ENCODE assay signal across 9 cellular contexts in the genomic region with DNA sequence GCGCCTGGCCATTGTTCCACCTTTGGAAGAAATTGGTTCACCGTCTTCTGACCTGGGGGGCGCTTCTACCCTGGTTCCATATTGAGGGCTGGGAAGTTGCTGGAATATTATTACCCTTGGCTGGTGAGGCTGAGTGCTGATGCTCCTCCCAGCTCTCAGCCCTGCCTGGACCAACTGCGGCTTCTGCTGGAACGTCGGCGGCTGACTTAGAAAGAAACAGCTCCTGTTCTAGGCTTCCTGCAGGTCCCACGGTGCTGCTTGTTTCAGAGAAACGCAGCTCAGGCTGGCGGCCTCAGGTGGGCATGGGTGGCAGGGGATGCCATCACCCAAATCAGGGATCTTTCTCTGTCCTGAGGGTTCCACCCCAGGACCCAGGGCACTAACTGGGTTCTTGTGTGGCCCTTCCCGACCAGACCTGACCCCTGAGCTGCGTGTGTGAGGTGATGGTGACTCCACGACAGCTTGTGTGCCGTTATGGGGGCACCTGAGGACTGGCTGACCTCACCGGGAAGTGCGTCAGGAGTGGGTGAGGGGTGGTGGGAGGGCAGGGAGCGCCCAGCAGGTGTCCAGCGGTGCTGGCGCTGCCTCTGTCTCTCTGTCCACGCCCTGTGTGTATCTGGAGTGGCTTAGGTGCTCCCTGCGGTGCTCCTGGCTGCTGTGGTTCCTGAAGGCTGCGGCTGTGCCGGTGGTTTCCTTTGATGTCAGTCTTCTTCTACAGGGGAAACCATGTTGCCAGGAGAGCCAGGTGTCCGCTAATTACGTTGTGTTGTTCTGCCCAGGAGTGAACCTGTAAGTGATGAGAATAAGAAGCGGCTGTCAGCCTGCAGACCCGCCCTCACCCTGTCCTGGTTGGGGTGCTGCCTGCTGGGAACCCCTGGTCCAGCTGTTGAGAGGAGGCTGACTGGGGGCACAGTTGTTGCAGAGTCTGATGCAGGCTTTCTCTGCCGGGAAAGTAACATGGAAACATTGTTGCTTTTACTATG. TPM values are rescaled to one million over a fixed set of nuclear protein-coding genes. Genes with fewer than 3 reads are reported as not detected.
DNase-seq lines count a peak whose midpoint lies in the region; ATAC-seq and TF ChIP-seq lines count a peak whose summit lies in the region.
"Had no signal": no experiment of that assay in that cellular context is flagged by ENCODE, and none has a peak within 500 bp of the region (broad histone marks: within the 10 kb centered on the region; RNA-seq: fewer than 3 reads in every experiment).

No MANE protein-coding gene starts in this region.

- H3K9me3 ChIP-seq in IMR-90 (ENCODE audit: control insufficient read depth, insufficient read depth, low read length) (no peaks in the 10 kb centered on the region), endodermal cell (ENCODE audit: control insufficient read depth, low read length) (no peaks in the 10 kb centered on the region), spleen (no peaks in the 10 kb centered on the region)

- peaks cover 15% of the 10 kb centered on the region for H3K36me3 Mint-ChIP-seq in endodermal cell (ENCODE audit: low read depth)

- no peaks in the 10 kb centered on the region for H3K27me3 ChIP-seq in IMR-90 (ENCODE audit: control insufficient read depth, insufficient read depth, low read length)
- no peaks in the 10 kb centered on the region for H3K27me3 ChIP-seq in endodermal cell (ENCODE audit: control insufficient read depth, insufficient read depth, low read length, poor library complexity, severe bottlenecking)
- H3K27me3 ChIP-seq in spleen (replicated peaks in 1 of 7): no peaks in the 10 kb centered on the region
- H3K27me3 ChIP-seq: cardiac muscle cell had no signal

- no peak overlapping the region for H4K5ac ChIP-seq in IMR-90 (ENCODE audit: low read depth, low read length)

- H2BK20ac ChIP-seq in IMR-90 (ENCODE audit: low read depth, low read length): no peak overlapping the region

- H3K4me1 Mint-ChIP-seq in endodermal cell: peaks cover 36% of the 10 kb centered on the region

- peaks cover 0 to 55% of the 10 kb centered on the region in 2 experiments; a peak in 2 of 4 replicates for H3K79me1 ChIP-seq in IMR-90 (ENCODE audit: low read depth in 1 of 2, low read length in 2 of 2)

- CTCF ChIA-PET in IMR-90 (lab: Yijun Ruan, JAX): interaction anchor here (1.2 kb wide), 1 partner anchor 48 kb away, joined by 3 read pairs; no protein-coding TSS in a partner anchor

- H3K9me1 ChIP-seq in IMR-90 (ENCODE audit: insufficient read depth, low read length): peaks cover 36% of the 10 kb centered on the region

- peaks cover 62% of the 10 kb centered on the region for H3K4me1 ChIP-seq in IMR-90 (ENCODE audit: control insufficient read depth, insufficient read depth, low read length)
- peaks cover 11% of the 10 kb centered on the region for H3K4me1 ChIP-seq in endodermal cell (ENCODE audit: control insufficient read depth, insufficient read depth, low read length)
- H3K4me1 ChIP-seq in spleen: peaks cover 81 to 100% (median 100%) of the 10 kb centered on the region in 6 donors

- TF ChIP-seq CTCF in IMR-90 (conservative IDR thresholded peaks at IDR 0.05; ENCODE audit: low read depth, low read length) (no peak), VCaP (conservative IDR thresholded peaks at IDR 0.05) (no peak), endodermal cell (conservative IDR thresholded peaks at IDR 0.05) (no peak), spleen (IDR thresholded peaks at IDR 0.05 in 8 of 11, conservative IDR thresholded peaks at IDR 0.05 in 3 of 11) (no peak)

- no peak overlapping the region for H2AFZ ChIP-seq in IMR-90 (replicated peaks; ENCODE audit: low read length, poor library complexity)

- H3K23ac ChIP-seq in IMR-90 (ENCODE audit: low read depth, low read length): 0 out of 2 replicates have a peak overlapping the region, but pooled peaks have one; percentile 7

- no peak for TF ChIP-seq RAD21 in IMR-90 (IDR thresholded peaks at IDR 0.05; ENCODE audit: low read length)

- no peak overlapping the region for H3K18ac ChIP-seq in IMR-90 (ENCODE audit: low read depth, low read length)

- no peak overlapping the region for H3K9ac ChIP-seq in IMR-90 (ENCODE audit: low read depth, low read length)
- H3K9ac ChIP-seq in endodermal cell (ENCODE audit: extremely low read depth, low read length, poor library complexity, severe bottlenecking): no peak overlapping the region

- H3K27ac ChIP-seq in IMR-90 (ENCODE audit: insufficient read depth, low read length) (no peak overlapping the region), VCaP (peak overlapping the region; percentile 57; the same call in 1 of the 2 replicates), endodermal cell (ENCODE audit: low read depth, low read length) (no peak overlapping the region), spleen (peak overlapping the region; percentile 13 to 92 (median 40))
- H3K27ac ChIP-seq: cardiac muscle cell had no signal

- no peak overlapping the region for H2AK5ac ChIP-seq in IMR-90 (ENCODE audit: low read depth, low read length)

- peaks cover 99% of the 10 kb centered on the region for H4K20me1 ChIP-seq in IMR-90 (ENCODE audit: insufficient read depth, low read length)

- ATAC-seq in IMR-90 (ENCODE audit: low read depth) (no peak), HG02840 (IDR thresholded peaks at IDR 0.05; ENCODE audit: low FRiP score, unreplicated experiment) (no peak), GM21381 (IDR thresholded peaks at IDR 0.05; ENCODE audit: unreplicated experiment) (no peak), HG03175 (IDR thresholded peaks at IDR 0.05; ENCODE audit: unreplicated experiment) (no peak), HG02938 (IDR thresholded peaks at IDR 0.05; ENCODE audit: unreplicated experiment) (no peak)

- in situ Hi-C loops in IMR-90 (cut with MboI; ENCODE audit: low sequenced_read_pairs): loop anchor here (5.0 kb wide), 1 partner anchor 60 kb away; no protein-coding TSS in a partner anchor

- no peak overlapping the region for H3K14ac ChIP-seq in IMR-90 (replicated peaks; ENCODE audit: low read depth, low read length)

- no peak overlapping the region for H4K91ac ChIP-seq in IMR-90 (ENCODE audit: insufficient read depth, low read depth, low read length)

- H3K4ac ChIP-seq in IMR-90 (ENCODE audit: low read depth, low read length): no peak overlapping the region

- no TSS peak for BruUV-seq in IMR-90 (replicated peaks; lab: Mats Ljungman, UMichigan)

- intact Hi-C loops in IMR-90 (cut with micrococcal nuclease): no loop called here
- intact Hi-C loops in spleen (cut with DNase I; ENCODE audit: low total_unique reads): loop anchor here (10.0 kb wide), 1 partner anchor 58 kb away; no protein-coding TSS in a partner anchor

- peaks cover 12% of the 10 kb centered on the region; the same call in 1 of the 2 replicates for H3K36me3 ChIP-seq in IMR-90 (ENCODE audit: control insufficient read depth, insufficient read depth, low read length)
- H3K36me3 ChIP-seq in endodermal cell (ENCODE audit: control insufficient read depth, insufficient read depth, low read length): peaks cover 11% of the 10 kb centered on the region
- peaks cover 0 to 18% (median 3%) of the 10 kb centered on the region in 6 donors for H3K36me3 ChIP-seq in spleen
- H3K36me3 ChIP-seq: cardiac muscle cell had no signal

- no peak overlapping the region for H2AK9ac ChIP-seq in IMR-90 (replicated peaks; ENCODE audit: low read depth, low read length, poor library complexity)

- dilution Hi-C loops in IMR-90 (cut with HindIII; ENCODE audit: low sequenced_read_pairs, unreplicated experiment): no loop called here

- H2BK5ac ChIP-seq in IMR-90 (ENCODE audit: low read depth, low read length, poor library complexity, severe bottlenecking): no peak overlapping the region

- no peak overlapping the region for H2BK15ac ChIP-seq in IMR-90 (ENCODE audit: low read depth, low read length)

- DNase-seq in IMR-90 (no peak), endodermal cell (no peak), spleen (peak; percentile 72)

- no peaks in the 10 kb centered on the region for H3K27me3 Mint-ChIP-seq in endodermal cell (ENCODE audit: insufficient read depth)

- H3K4me3 Mint-ChIP-seq in endodermal cell: no peak overlapping the region

- POLR2A ChIA-PET in IMR-90 (lab: Charles Lee; ENCODE audit: unreplicated experiment): no interaction called here

- 80% methylated on average over 10 of the region's 28 CpGs; no CpG with 5 or more reads in 1 of the 2 experiments for WGBS in IMR-90 (ENCODE audit: extremely low coverage in 2 of 2, insufficient read length in 1 of 2), 2 experiments
- WGBS in endodermal cell (ENCODE audit: insufficient coverage in 1 of 2, insufficient read length in 1 of 2), 2 experiments: 92 to 93% methylated on average over 21 to 28 of the region's 28 CpGs
- 65 to 80% (median 72%) methylated on average over 14 to 28 of the region's 28 CpGs for WGBS in spleen, 5 donors

- H3K27ac Mint-ChIP-seq in endodermal cell: peak overlapping the region; percentile 44

- H3K4me3 ChIP-seq in IMR-90 (ENCODE audit: insufficient read depth, low read depth, low read length) (no peak overlapping the region), endodermal cell (ENCODE audit: low read length) (no peak overlapping the region), spleen (peak overlapping the region in 1 of 8 donors; percentile 11)
- H3K4me3 ChIP-seq: cardiac muscle cell had no signal

- H2BK120ac ChIP-seq in IMR-90 (ENCODE audit: low read depth, low read length): no peak overlapping the region

- H3K56ac ChIP-seq in IMR-90 (ENCODE audit: extremely low read depth, insufficient read depth, low read length): no peak overlapping the region

- no peak overlapping the region for H4K8ac ChIP-seq in IMR-90 (ENCODE audit: low read depth in 2 of 2, low read length in 2 of 2)

- no peaks in the 10 kb centered on the region for H3K9me3 Mint-ChIP-seq in endodermal cell

- TF ChIP-seq POLR2A in IMR-90 (IDR thresholded peaks at IDR 0.05; ENCODE audit: low read depth, low read length) (no peak), spleen (IDR thresholded peaks at IDR 0.05) (no peak)

- H3K4me2 ChIP-seq in IMR-90 (ENCODE audit: low read depth, low read length): no peak overlapping the region

RNA-seq across cellular contexts. Expression of gene SKI, which starts 8.9 kb away (rescaled TPM):
- total RNA-seq in IMR-90 (2012; rRNA removed) (2.3 and 3.9 TPM in 2 replicates), endodermal cell (10 to 100 TPM; 65.4 to 79.2 TPM), spleen (10 to 100 TPM; 47.4 to 100.0 (median 64.0) TPM)
- polyA plus RNA-seq in IMR-90 (2012; rRNA removed) (20.1 and 20.8 TPM in 2 replicates), spleen (10 to 100 TPM in 1 of 3 donors, 1 to 10 TPM in 2; 4.4 to 16.8 (median 6.5) TPM)
- 13.7 and 20.7 TPM in 2 replicates for polyA plus RNA-seq in IMR-90 (2012; cell fraction: cytosol; rRNA removed)
- polyA plus RNA-seq in IMR-90 (2012; cell fraction: nucleus; rRNA removed; ENCODE audit: low replicate concordance): 42.1 and 52.9 TPM in 2 replicates
- polyA plus RNA-seq in endodermal cell (2013, experiment 1 of 2): 39.9 TPM
- polyA plus RNA-seq in endodermal cell (2013, experiment 2 of 2): 37.7 TPM

RNA-seq across cellular contexts. Expression of gene FAAP20, which starts 42.4 kb away (rescaled TPM):
- total RNA-seq in IMR-90 (2012; rRNA removed) (6.5 and 7.5 TPM in 2 replicates), endodermal cell (100 to 1,000 TPM; 126 to 154 TPM), spleen (10 to 100 TPM; 20.6 to 64.0 (median 46.6) TPM)
- polyA plus RNA-seq in IMR-90 (2012; rRNA removed) (31.5 and 36.8 TPM in 2 replicates), spleen (100 to 1,000 TPM in 1 of 3 donors, 10 to 100 TPM in 2; 66.8 to 113 (median 94.1) TPM)
- 58.8 and 75.0 TPM in 2 replicates for polyA plus RNA-seq in IMR-90 (2012; cell fraction: cytosol; rRNA removed)
- 59.9 and 123 TPM in 2 replicates for polyA plus RNA-seq in IMR-90 (2012; cell fraction: nucleus; rRNA removed; ENCODE audit: low replicate concordance)
- 91.8 TPM for polyA plus RNA-seq in endodermal cell (2013, experiment 1 of 2)
- polyA plus RNA-seq in endodermal cell (2013, experiment 2 of 2): 88.9 TPM

Comparison
In these comparisons a context has a peak if more than half of its experiments do, and no peak if none do; other contexts are left out.
1. H3K27ac ChIP-seq: peak in VCaP (single experiment) and spleen (8 of 8); none in IMR-90 (single experiment) and endodermal cell (single experiment).